In the genomic region with DNA sequence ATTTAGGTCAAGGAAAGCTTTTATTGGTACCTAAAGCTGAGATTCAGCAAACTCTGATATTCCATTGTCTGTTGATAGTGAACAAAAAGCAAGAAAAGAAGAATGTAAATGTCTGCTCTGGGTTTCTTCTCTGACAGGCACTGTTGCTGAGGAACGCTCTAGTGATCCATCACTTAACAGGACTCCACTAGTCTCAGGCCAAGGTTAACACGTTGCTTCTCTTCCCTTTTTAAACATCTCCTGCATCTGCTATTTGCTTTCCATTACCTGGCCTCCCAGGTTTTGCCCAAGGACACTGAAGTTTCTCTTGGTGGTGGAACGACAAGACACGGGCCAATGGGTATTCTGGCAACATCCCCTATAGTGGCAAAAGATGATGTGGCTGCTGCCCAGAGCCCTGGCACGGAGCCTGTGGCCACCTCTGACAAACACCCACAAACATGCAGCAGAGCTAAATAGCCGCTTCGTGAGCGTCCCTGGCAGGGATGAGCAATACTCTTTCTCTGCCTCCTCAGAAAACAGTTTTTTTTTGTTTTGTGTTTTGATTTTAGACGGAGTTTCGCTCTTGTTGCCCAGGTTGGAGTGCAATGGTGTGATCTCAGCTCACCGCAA, we compare ENCODE assay signal across 12 cellular contexts.
DNase-seq lines count a peak whose midpoint lies in the region; ATAC-seq and TF ChIP-seq lines count a peak whose summit lies in the region.
"Had no signal": no experiment of that assay in that cellular context is flagged by ENCODE, and none has a peak within 500 bp of the region (broad histone marks: within the 10 kb centered on the region; RNA-seq: fewer than 3 reads in every experiment).

No MANE protein-coding gene starts in this region.

- H3K9me3 ChIP-seq in skeletal muscle satellite cell (replicated peaks; ENCODE audit: low read length), result no peaks in the 10 kb centered on the region

- H3K9ac ChIP-seq in skeletal muscle satellite cell (ENCODE audit: low read depth, low read length), result no peak overlapping the region

- H3K27me3 ChIP-seq in skeletal muscle satellite cell (ENCODE audit: control insufficient read depth, insufficient read depth, low read length), result peaks cover 7% of the 10 kb centered on the region

- no peak overlapping the region for H3K4me3 ChIP-seq in skeletal muscle satellite cell (ENCODE audit: low read length)
- H3K4me3 ChIP-seq: PC-9 had no signal

- peaks cover 3% of the 10 kb centered on the region for H3K4me1 ChIP-seq in skeletal muscle satellite cell (ENCODE audit: control insufficient read depth, insufficient read depth, low read length)

- peak; percentile 27 for DNase-seq in GOT3 (lab: John Stamatoyannopoulos, UW)
- DNase-seq in fibroblast of peridontal ligament (ENCODE audit: extremely low read depth), result peak; percentile 38
- DNase-seq in SKM-1 treated with dmso at 0.1 percent for 144 hours (lab: John Stamatoyannopoulos, UW; ENCODE audit: unreplicated experiment), result no peak
- DNase-seq in SKM-1 (lab: John Stamatoyannopoulos, UW; ENCODE audit: unreplicated experiment), result no peak
- no peak for DNase-seq in NCI-H345 (lab: John Stamatoyannopoulos, UW)
- DNase-seq: activated naive CD4-positive, alpha-beta T cell treated with Interleukin-2 at 50 U/mL for 16 hours; NCI-H1048; NCI-H226; nephron progenitor cell had no signal

- ATAC-seq in SK-N-SH treated with all-trans-retinoic acid at 6 μM for 48 hours, result peak; percentile 91

- no peaks in the 10 kb centered on the region for H3K36me3 ChIP-seq in skeletal muscle satellite cell (ENCODE audit: insufficient read depth, low read length)

- H3K4me2 ChIP-seq in skeletal muscle satellite cell (ENCODE audit: low read length), result peak overlapping the region; percentile 40
- H3K4me2 ChIP-seq: PC-9 had no signal

TF ChIP-seq in SK-N-SH treated with all-trans-retinoic acid at 6 μM for 48 hours, 23 proteins besides CTCF, POLR2A, EP300 and RAD21:
- TF ChIP-seq OSR1 (CRISPR knock-in tag; IDR thresholded peaks at IDR 0.05) (no peak), TOX (CRISPR knock-in tag; IDR thresholded peaks at IDR 0.05; ENCODE audit: borderline replicate concordance) (no peak), BACH2 (CRISPR knock-in tag; IDR thresholded peaks at IDR 0.05; ENCODE audit: borderline replicate concordance) (no peak), GLIS3 (CRISPR knock-in tag; IDR thresholded peaks at IDR 0.05) (no peak), CREB5 (CRISPR knock-in tag; IDR thresholded peaks at IDR 0.05; ENCODE audit: low read depth) (no peak), ARNTL (CRISPR knock-in tag; IDR thresholded peaks at IDR 0.05; ENCODE audit: borderline replicate concordance, low read depth) (no peak), ZFP3 (CRISPR knock-in tag; IDR thresholded peaks at IDR 0.05) (no peak), PPARA (CRISPR knock-in tag; IDR thresholded peaks at IDR 0.05; ENCODE audit: borderline replicate concordance) (no peak), ZNF565 (CRISPR knock-in tag; conservative IDR thresholded peaks at IDR 0.05; ENCODE audit: low read depth) (no peak)
- TF ChIP-seq, protein P1, sequence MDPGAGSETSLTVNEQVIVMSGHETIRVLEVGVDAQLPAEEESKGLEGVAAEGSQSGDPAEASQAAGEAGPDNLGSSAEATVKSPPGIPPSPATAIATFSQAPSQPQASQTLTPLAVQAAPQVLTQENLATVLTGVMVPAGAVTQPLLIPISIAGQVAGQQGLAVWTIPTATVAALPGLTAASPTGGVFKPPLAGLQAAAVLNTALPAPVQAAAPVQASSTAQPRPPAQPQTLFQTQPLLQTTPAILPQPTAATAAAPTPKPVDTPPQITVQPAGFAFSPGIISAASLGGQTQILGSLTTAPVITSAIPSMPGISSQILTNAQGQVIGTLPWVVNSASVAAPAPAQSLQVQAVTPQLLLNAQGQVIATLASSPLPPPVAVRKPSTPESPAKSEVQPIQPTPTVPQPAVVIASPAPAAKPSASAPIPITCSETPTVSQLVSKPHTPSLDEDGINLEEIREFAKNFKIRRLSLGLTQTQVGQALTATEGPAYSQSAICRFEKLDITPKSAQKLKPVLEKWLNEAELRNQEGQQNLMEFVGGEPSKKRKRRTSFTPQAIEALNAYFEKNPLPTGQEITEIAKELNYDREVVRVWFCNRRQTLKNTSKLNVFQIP (CRISPR knock-in tag; IDR thresholded peaks at IDR 0.05; ENCODE audit: borderline replicate concordance, low read depth), result no peak

Comparison
In these comparisons a context has a peak if more than half of its experiments do, and no peak if none do; other contexts are left out.
1. DNase-seq: peak in GOT3 (single experiment) and fibroblast of peridontal ligament (single experiment); none in SKM-1 treated with dmso at 0.1 percent for 144 hours (single experiment), SKM-1 (single experiment) and NCI-H345 (single experiment).